ENCODE assay signal across 9 cellular contexts in genomic region chr6:158762787-158763439, GRCh38. TPM values are rescaled to one million over a fixed set of nuclear protein-coding genes. Genes with fewer than 3 reads are reported as not detected.
DNase-seq lines count a peak whose midpoint lies in the region; ATAC-seq and TF ChIP-seq lines count a peak whose summit lies in the region.
"Had no signal": no experiment of that assay in that cellular context is flagged by ENCODE, and none has a peak within 500 bp of the region (broad histone marks: within the 10 kb centered on the region; RNA-seq: fewer than 3 reads in every experiment).

No MANE protein-coding gene starts in this region.

- no peaks in the 10 kb centered on the region for H3K27me3 Mint-ChIP-seq in activated naive CD4-positive, alpha-beta T cell treated with anti-CD3 and anti-CD28 coated beads, Interleukin-2, amount 10 ng/mL, durations not matched to agents 7 days and 5 days
- no peaks in the 10 kb centered on the region for H3K27me3 Mint-ChIP-seq in activated CD4-positive, alpha-beta memory T cell treated with anti-CD3 and anti-CD28 coated beads, Interleukin-2, amount 10 ng/mL, durations not matched to agents 7 days and 5 days

- TF ChIP-seq CTCF in thyroid gland (IDR thresholded peaks at IDR 0.05): no peak

- 63 to 73% methylated on average over 12 of the region's 12 CpGs for WGBS in thyroid gland, 2 donors

- H3K4me1 ChIP-seq in thyroid gland: peaks cover 10 to 40% of the 10 kb centered on the region in 2 donors

- peak in 1 of 2 donors; percentile 47 for TF ChIP-seq POLR2A in thyroid gland (IDR thresholded peaks at IDR 0.05)

- no peak for DNase-seq in activated naive CD4-positive, alpha-beta T cell treated with anti-CD3 and anti-CD28 coated beads, Interleukin-2, amount 10 ng/mL, durations not matched to agents 7 days and 5 days
- DNase-seq in activated naive CD4-positive, alpha-beta T cell treated with anti-CD3 and anti-CD28 coated beads, Interleukin-2, amount 50 U/mL, for 16 hours: no peak
- no peak for DNase-seq in activated CD4-positive, alpha-beta memory T cell treated with anti-CD3 and anti-CD28 coated beads, Interleukin-2, amount 10 ng/mL, durations not matched to agents 7 days and 5 days
- no peak for DNase-seq in left ventricle myocardium superior
- peak; percentile 68 to 77 for DNase-seq in thyroid gland
- DNase-seq in activated effector memory CD4-positive, alpha-beta T cell treated with anti-CD3 and anti-CD28 coated beads, Interleukin-2, amount 50 U/mL, for 16 hours: no peak
- DNase-seq in amniotic stem cell (lab: John Stamatoyannopoulos, UW): no peak

- CTCF ChIA-PET in activated naive CD4-positive, alpha-beta T cell treated with anti-CD3 and anti-CD28 coated beads, Interleukin-2, amount 10 ng/mL, durations not matched to agents 7 days and 5 days (lab: Charles Lee): interaction anchor here (1.6 kb wide), 1 partner anchor 209 kb away, joined by 3 read pairs; no protein-coding TSS in a partner anchor
- CTCF ChIA-PET in activated CD4-positive, alpha-beta memory T cell treated with anti-CD3 and anti-CD28 coated beads, Interleukin-2, amount 10 ng/mL, durations not matched to agents 7 days and 5 days (lab: Charles Lee): interaction anchor here (1.1 kb wide), 1 partner anchor 23 kb away, joined by 3 read pairs; no protein-coding TSS in a partner anchor

- peak overlapping the region; percentile 76 to 83 (median 82) for H3K27ac ChIP-seq in thyroid gland
- H3K27ac ChIP-seq: skin epidermis had no signal

- H3K4me3 Mint-ChIP-seq in activated naive CD4-positive, alpha-beta T cell treated with anti-CD3 and anti-CD28 coated beads, Interleukin-2, amount 10 ng/mL, durations not matched to agents 7 days and 5 days: no peak overlapping the region
- no peak overlapping the region for H3K4me3 Mint-ChIP-seq in activated CD4-positive, alpha-beta memory T cell treated with anti-CD3 and anti-CD28 coated beads, Interleukin-2, amount 10 ng/mL, durations not matched to agents 7 days and 5 days

- no peaks in the 10 kb centered on the region for H3K4me1 Mint-ChIP-seq in activated naive CD4-positive, alpha-beta T cell treated with anti-CD3 and anti-CD28 coated beads, Interleukin-2, amount 10 ng/mL, durations not matched to agents 7 days and 5 days
- no peaks in the 10 kb centered on the region for H3K4me1 Mint-ChIP-seq in activated CD4-positive, alpha-beta memory T cell treated with anti-CD3 and anti-CD28 coated beads, Interleukin-2, amount 10 ng/mL, durations not matched to agents 7 days and 5 days

- H3K4me3 ChIP-seq in thyroid gland (replicated peaks in 1 of 3): no peak overlapping the region
- H3K4me3 ChIP-seq: skin epidermis had no signal

- ATAC-seq in left ventricle myocardium superior (peak; percentile 47), GM18868 (IDR thresholded peaks at IDR 0.05; ENCODE audit: unreplicated experiment) (no peak)

- no peaks in the 10 kb centered on the region for H3K27me3 ChIP-seq in thyroid gland

- intact Hi-C loops in left ventricle myocardium superior (cut with micrococcal nuclease) (loop anchor here (10.0 kb wide), 1 partner anchor 48 kb away; no protein-coding TSS in a partner anchor), thyroid gland (cut with DNase I) (no loop called here)

- peaks cover 51% of the 10 kb centered on the region for H3K36me3 Mint-ChIP-seq in activated naive CD4-positive, alpha-beta T cell treated with anti-CD3 and anti-CD28 coated beads, Interleukin-2, amount 10 ng/mL, durations not matched to agents 7 days and 5 days
- peaks cover 67% of the 10 kb centered on the region for H3K36me3 Mint-ChIP-seq in activated CD4-positive, alpha-beta memory T cell treated with anti-CD3 and anti-CD28 coated beads, Interleukin-2, amount 10 ng/mL, durations not matched to agents 7 days and 5 days (ENCODE audit: low read depth)

- H3K9me3 ChIP-seq in thyroid gland: no peaks in the 10 kb centered on the region

- POLR2A ChIA-PET in activated CD4-positive, alpha-beta memory T cell treated with anti-CD3 and anti-CD28 coated beads, Interleukin-2, amount 10 ng/mL, durations not matched to agents 7 days and 5 days (lab: Charles Lee): interaction anchor here (0.9 to 1.5 kb wide), 4 partner anchors 21 to 119 kb away, joined by 3 to 7 read pairs (median 3); partner anchors contain the start of gene DYNLT1

- H3K36me3 ChIP-seq in thyroid gland: peaks cover 33 to 39% of the 10 kb centered on the region in 2 donors

- H3K27ac Mint-ChIP-seq in activated naive CD4-positive, alpha-beta T cell treated with anti-CD3 and anti-CD28 coated beads, Interleukin-2, amount 10 ng/mL, durations not matched to agents 7 days and 5 days: peak overlapping the region; percentile 10
- peak overlapping the region; percentile 13 for H3K27ac Mint-ChIP-seq in activated CD4-positive, alpha-beta memory T cell treated with anti-CD3 and anti-CD28 coated beads, Interleukin-2, amount 10 ng/mL, durations not matched to agents 7 days and 5 days

- no peaks in the 10 kb centered on the region for H3K9me3 Mint-ChIP-seq in activated naive CD4-positive, alpha-beta T cell treated with anti-CD3 and anti-CD28 coated beads, Interleukin-2, amount 10 ng/mL, durations not matched to agents 7 days and 5 days
- no peaks in the 10 kb centered on the region for H3K9me3 Mint-ChIP-seq in activated CD4-positive, alpha-beta memory T cell treated with anti-CD3 and anti-CD28 coated beads, Interleukin-2, amount 10 ng/mL, durations not matched to agents 7 days and 5 days

RNA-seq across cellular contexts. Expression of gene EZR, which starts 56.3 kb away (rescaled TPM):
- total RNA-seq in activated CD4-positive, alpha-beta memory T cell treated with anti-CD3 and anti-CD28 coated beads, Interleukin-2, amount 10 ng/mL, durations not matched to agents 7 days and 5 days: 100 to 1,000 TPM; 225 to 228 TPM
- total RNA-seq in left ventricle myocardium superior: 195 TPM
- total RNA-seq in thyroid gland: 100 to 1,000 TPM; 221 to 412 (median 339) TPM

Comparison
In these comparisons a context has a peak if more than half of its experiments do, and no peak if none do; other contexts are left out.
1. DNase-seq: peak in thyroid gland (2 of 2); none in activated naive CD4-positive, alpha-beta T cell treated with anti-CD3 and anti-CD28 coated beads, Interleukin-2, amount 10 ng/mL, durations not matched to agents 7 days and 5 days (single experiment), activated naive CD4-positive, alpha-beta T cell treated with anti-CD3 and anti-CD28 coated beads, Interleukin-2, amount 50 U/mL, for 16 hours (single experiment), activated CD4-positive, alpha-beta memory T cell treated with anti-CD3 and anti-CD28 coated beads, Interleukin-2, amount 10 ng/mL, durations not matched to agents 7 days and 5 days (single experiment), left ventricle myocardium superior (single experiment), activated effector memory CD4-positive, alpha-beta T cell treated with anti-CD3 and anti-CD28 coated beads, Interleukin-2, amount 50 U/mL, for 16 hours (single experiment) and amniotic stem cell (single experiment).